8 cellular contexts compared by ENCODE assay signal in the genomic region with DNA sequence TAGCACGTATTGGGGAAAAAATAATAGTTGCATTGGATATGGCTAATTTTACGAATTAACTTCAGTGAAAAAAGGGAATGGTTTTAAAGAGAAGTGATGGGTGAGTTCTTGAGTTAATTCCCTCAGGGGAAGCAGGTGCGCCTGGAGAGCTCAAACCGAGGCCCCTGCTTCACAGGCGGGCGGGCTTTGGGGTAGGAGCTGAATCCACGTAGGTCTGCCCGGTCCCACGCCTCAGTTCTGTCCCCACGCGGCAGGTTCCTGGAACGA. TPM values are rescaled to one million over a fixed set of nuclear protein-coding genes. Genes with fewer than 3 reads are reported as not detected.
DNase-seq lines count a peak whose midpoint lies in the region; ATAC-seq and TF ChIP-seq lines count a peak whose summit lies in the region.

No MANE protein-coding gene starts in this region.

- H3K9me3 ChIP-seq in iPS-18c (ENCODE audit: control insufficient read depth, insufficient read depth, low read length) (no peaks in the 10 kb centered on the region), left lung (no peaks in the 10 kb centered on the region)

- CTCF ChIA-PET in activated CD4-positive, alpha-beta memory T cell treated with anti-CD3 and anti-CD28 coated beads for 36 hours (lab: Charles Lee), result interaction anchor here (0.6 to 4.8 kb wide), 34 partner anchors 11 to 716 kb away, joined by 3 to 65 read pairs (median 3); partner anchors contain the start of gene GORASP2

- H3K4me1 Mint-ChIP-seq in T-helper 2 cell treated with Interferon-gamma antibody and Interleukin-4, amounts not matched to agents 5 μg/mL and 100 μg/mL, for 36 hours (ENCODE audit: low read depth), result peaks cover 5% of the 10 kb centered on the region
- peaks cover 14% of the 10 kb centered on the region for H3K4me1 Mint-ChIP-seq in activated CD4-positive, alpha-beta memory T cell treated with anti-CD3 and anti-CD28 coated beads for 36 hours (ENCODE audit: low read depth)
- H3K4me1 Mint-ChIP-seq in stimulated activated naive B cell treated with anti-CD40 and anti-IgM and Interleukin-4, amounts not matched to agents 10 μg/mL and 1 μg/mL and 100 μg/mL, for 72 hours, result peaks cover 14 to 30% of the 10 kb centered on the region in 2 donors

- H3K27me3 Mint-ChIP-seq in T-helper 2 cell treated with Interferon-gamma antibody and Interleukin-4, amounts not matched to agents 5 μg/mL and 100 μg/mL, for 36 hours (ENCODE audit: low read depth), result no peaks in the 10 kb centered on the region
- H3K27me3 Mint-ChIP-seq in activated CD4-positive, alpha-beta memory T cell treated with anti-CD3 and anti-CD28 coated beads for 36 hours, result no peaks in the 10 kb centered on the region
- H3K27me3 Mint-ChIP-seq in stimulated activated naive B cell treated with anti-CD40 and anti-IgM and Interleukin-4, amounts not matched to agents 10 μg/mL and 1 μg/mL and 100 μg/mL, for 72 hours, result no peaks in the 10 kb centered on the region

- H3K4me1 ChIP-seq in left lung, result peaks cover 0 to 17% of the 10 kb centered on the region in 2 donors

- no peak for ATAC-seq in stimulated activated naive B cell treated with anti-CD40 and anti-IgM and Interleukin-4, amounts not matched to agents 10 μg/mL and 1 μg/mL and 100 μg/mL, for 72 hours (replicated peaks)
- no peak for ATAC-seq in left lung

- POLR2A ChIA-PET in activated CD4-positive, alpha-beta memory T cell treated with anti-CD3 and anti-CD28 coated beads for 36 hours (lab: Charles Lee), result interaction anchor here (0.7 to 0.8 kb wide), 2 partner anchors 115 to 486 kb away, joined by 3 read pairs; no protein-coding TSS in a partner anchor

- no peak overlapping the region for H3K27ac Mint-ChIP-seq in T-helper 2 cell treated with Interferon-gamma antibody and Interleukin-4, amounts not matched to agents 5 μg/mL and 100 μg/mL, for 36 hours
- H3K27ac Mint-ChIP-seq in activated CD4-positive, alpha-beta memory T cell treated with anti-CD3 and anti-CD28 coated beads for 36 hours, result no peak overlapping the region
- peak overlapping the region; percentile 73 for H3K27ac Mint-ChIP-seq in stimulated activated naive B cell treated with anti-CD40 and anti-IgM and Interleukin-4, amounts not matched to agents 10 μg/mL and 1 μg/mL and 100 μg/mL, for 72 hours

- TF ChIP-seq CTCF in left lung (IDR thresholded peaks at IDR 0.05), result no peak

- intact Hi-C loops in activated CD4-positive, alpha-beta memory T cell treated with anti-CD3 and anti-CD28 coated beads for 36 hours (cut with micrococcal nuclease), result loop anchor here (1.0 to 2.0 kb wide), 6 partner anchors 43 to 461 kb away; partner anchors contain the start of gene DCAF17
- intact Hi-C loops in left lung (cut with DNase I), result loop anchor here in 1 of 2 donors (5.0 to 10.0 kb wide), 2 partner anchors 182 to 444 kb away; no protein-coding TSS in a partner anchor

- H3K4me3 ChIP-seq in iPS-18c (ENCODE audit: insufficient read depth, low read depth, low read length) (peak overlapping the region; percentile 41), left lung (peak overlapping the region in 1 of 2 donors; percentile 55)

- peaks cover 0 to 23% of the 10 kb centered on the region in 2 donors for H3K27me3 ChIP-seq in left lung

- peaks cover under 1% of the 10 kb centered on the region for H3K36me3 Mint-ChIP-seq in T-helper 2 cell treated with Interferon-gamma antibody and Interleukin-4, amounts not matched to agents 5 μg/mL and 100 μg/mL, for 36 hours (ENCODE audit: low read depth)
- peaks cover 4% of the 10 kb centered on the region for H3K36me3 Mint-ChIP-seq in activated CD4-positive, alpha-beta memory T cell treated with anti-CD3 and anti-CD28 coated beads for 36 hours
- H3K36me3 Mint-ChIP-seq in stimulated activated naive B cell treated with anti-CD40 and anti-IgM and Interleukin-4, amounts not matched to agents 10 μg/mL and 1 μg/mL and 100 μg/mL, for 72 hours, result peaks cover 6 to 12% of the 10 kb centered on the region in 2 donors

- no peak overlapping the region for H3K27ac ChIP-seq in left lung

- peak overlapping the region; percentile 82 for H3K4me3 Mint-ChIP-seq in T-helper 2 cell treated with Interferon-gamma antibody and Interleukin-4, amounts not matched to agents 5 μg/mL and 100 μg/mL, for 36 hours
- H3K4me3 Mint-ChIP-seq in activated CD4-positive, alpha-beta memory T cell treated with anti-CD3 and anti-CD28 coated beads for 36 hours, result peak overlapping the region; percentile 51
- H3K4me3 Mint-ChIP-seq in stimulated activated naive B cell treated with anti-CD40 and anti-IgM and Interleukin-4, amounts not matched to agents 10 μg/mL and 1 μg/mL and 100 μg/mL, for 72 hours, result peak overlapping the region; percentile 86 to 91

- H3K36me3 ChIP-seq in left lung, result peaks cover 0 to 2% of the 10 kb centered on the region in 2 donors

- no peak for DNase-seq in T-helper 2 cell treated with Interferon-gamma antibody and Interleukin-4, amounts not matched to agents 5 μg/mL and 100 μg/mL, for 36 hours (ENCODE audit: low spot score)
- no peak for DNase-seq in T-helper 2 cell
- DNase-seq in activated CD4-positive, alpha-beta memory T cell treated with anti-CD3 and anti-CD28 coated beads for 36 hours, result no peak
- no peak for DNase-seq in stimulated activated naive B cell treated with anti-CD40 and anti-IgM and Interleukin-4, amounts not matched to agents 10 μg/mL and 1 μg/mL and 100 μg/mL, for 72 hours
- DNase-seq in effector CD4-positive, alpha-beta T cell, result no peak
- DNase-seq in NCI-H1105 treated with DMSO at 0.1 percent for 48 hours (lab: John Stamatoyannopoulos, UW), result no peak
- no peak for DNase-seq in left lung

- no peaks in the 10 kb centered on the region for H3K9me3 Mint-ChIP-seq in T-helper 2 cell treated with Interferon-gamma antibody and Interleukin-4, amounts not matched to agents 5 μg/mL and 100 μg/mL, for 36 hours
- no peaks in the 10 kb centered on the region for H3K9me3 Mint-ChIP-seq in activated CD4-positive, alpha-beta memory T cell treated with anti-CD3 and anti-CD28 coated beads for 36 hours
- no peaks in the 10 kb centered on the region for H3K9me3 Mint-ChIP-seq in stimulated activated naive B cell treated with anti-CD40 and anti-IgM and Interleukin-4, amounts not matched to agents 10 μg/mL and 1 μg/mL and 100 μg/mL, for 72 hours

RNA-seq across cellular contexts. Expression of gene GORASP2, which starts 44.1 kb away (rescaled TPM):
- total RNA-seq in activated CD4-positive, alpha-beta memory T cell treated with anti-CD3 and anti-CD28 coated beads for 36 hours, result 10 to 100 TPM; 64.5 to 73.7 TPM
- total RNA-seq in left lung, result 10 to 100 TPM; 80.7 to 84.4 TPM
